24 cellular contexts compared by ENCODE assay signal in the genomic region with DNA sequence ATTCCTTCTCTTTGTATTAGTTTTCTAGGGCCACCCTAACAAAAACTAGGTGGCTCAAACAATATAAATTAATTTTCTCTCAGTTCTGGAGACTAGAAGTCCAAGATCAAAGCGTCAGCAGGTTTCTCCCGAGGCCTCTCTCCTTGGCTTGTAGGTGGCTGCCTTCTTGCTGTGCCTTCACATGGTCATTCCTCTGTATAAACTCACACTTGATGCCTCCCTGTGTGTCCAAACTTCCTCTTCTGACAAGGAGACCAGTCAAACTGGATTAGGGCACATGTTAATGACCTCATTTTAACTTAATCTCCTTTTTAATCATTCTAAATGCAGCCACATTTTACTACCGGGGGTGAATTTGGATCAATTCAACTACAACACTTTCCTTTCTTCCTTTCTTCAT.
"Had no signal": no experiment of that assay in that cellular context is flagged by ENCODE, and none has a peak within 500 bp of the region (broad histone marks: within the 10 kb centered on the region; RNA-seq: fewer than 3 reads in every experiment).

No MANE protein-coding gene starts in this region.

- H3K4me2 ChIP-seq: smooth muscle cell had no signal

- H3K4me1 ChIP-seq: body of pancreas, left ventricle myocardium inferior, prostate gland, thyroid gland, upper lobe of right lung had no signal

- ATAC-seq: activated CD4-positive, alpha-beta T cell treated with anti-CD3 and anti-CD28 coated beads for 36 hours; activated CD8-positive, alpha-beta memory T cell treated with anti-CD3 and anti-CD28 coated beads, Interleukin-2, amount 10 ng/mL, durations not matched to agents 7 days and 5 days; activated CD8-positive, alpha-beta T cell treated with anti-CD3 and anti-CD28 coated beads, Interleukin-2, amount 10 ng/mL, durations not matched to agents 7 days and 5 days; activated T-cell treated with anti-CD3 and anti-CD28 coated beads, Interleukin-2, amount 50 U/mL, for 72 hours; body of pancreas; mucosa of descending colon; T-cell; upper lobe of right lung had no signal

- DNase-seq: activated CD4-positive, alpha-beta T cell treated with anti-CD3 and anti-CD28 coated beads for 36 hours; activated CD4-positive, CD25-positive, alpha-beta regulatory T cell; activated CD8-positive, alpha-beta memory T cell treated with anti-CD3 and anti-CD28 coated beads, Interleukin-2, amount 10 ng/mL, durations not matched to agents 7 days and 5 days; activated CD8-positive, alpha-beta T cell treated with anti-CD3 and anti-CD28 coated beads, Interleukin-2, amount 10 ng/mL, durations not matched to agents 7 days and 5 days; activated naive CD4-positive, alpha-beta T cell treated with Interleukin-2 at 50 U/mL for 16 hours; activated T-cell treated with anti-CD3 and anti-CD28 coated beads, Interleukin-2, amount 50 U/mL, for 72 hours; aorta; body of pancreas; cortex of kidney; endodermal cell; left ventricle myocardium inferior; mucosa of descending colon; ovary; stimulated activated CD4-positive, alpha-beta T cell treated with anti-CD3 and anti-CD28 coated beads, Interleukin-15, amount 100 ng/mL, for 24 hours; stimulated activated CD4-positive, alpha-beta T cell treated with anti-CD3 and anti-CD28 coated beads, Interleukin-2, amount 100 ng/mL, for 24 hours; stimulated activated naive CD4-positive, alpha-beta T cell; T-cell; thyroid gland; upper lobe of right lung had no signal

- H3K27ac ChIP-seq: body of pancreas, cardiac muscle cell, left ventricle myocardium inferior, neutrophil, ovary, prostate gland, thyroid gland, upper lobe of right lung had no signal

- H3K4me3 ChIP-seq: body of pancreas, cardiac muscle cell, left ventricle myocardium inferior, lung, mucosa of descending colon, ovary, prostate gland, smooth muscle cell, thyroid gland, upper lobe of right lung had no signal

- H3K36me3 ChIP-seq: cardiac muscle cell, left ventricle myocardium inferior, neutrophil, ovary, prostate gland, thyroid gland, upper lobe of right lung had no signal

- H3K9me3 ChIP-seq: body of pancreas, neutrophil, prostate gland, thyroid gland, upper lobe of right lung had no signal

- H3K27me3 ChIP-seq: body of pancreas, cardiac muscle cell, neutrophil, ovary, thyroid gland, upper lobe of right lung had no signal
